Comparison of ENCODE assay signal across 8 cellular contexts in the genomic region with DNA sequence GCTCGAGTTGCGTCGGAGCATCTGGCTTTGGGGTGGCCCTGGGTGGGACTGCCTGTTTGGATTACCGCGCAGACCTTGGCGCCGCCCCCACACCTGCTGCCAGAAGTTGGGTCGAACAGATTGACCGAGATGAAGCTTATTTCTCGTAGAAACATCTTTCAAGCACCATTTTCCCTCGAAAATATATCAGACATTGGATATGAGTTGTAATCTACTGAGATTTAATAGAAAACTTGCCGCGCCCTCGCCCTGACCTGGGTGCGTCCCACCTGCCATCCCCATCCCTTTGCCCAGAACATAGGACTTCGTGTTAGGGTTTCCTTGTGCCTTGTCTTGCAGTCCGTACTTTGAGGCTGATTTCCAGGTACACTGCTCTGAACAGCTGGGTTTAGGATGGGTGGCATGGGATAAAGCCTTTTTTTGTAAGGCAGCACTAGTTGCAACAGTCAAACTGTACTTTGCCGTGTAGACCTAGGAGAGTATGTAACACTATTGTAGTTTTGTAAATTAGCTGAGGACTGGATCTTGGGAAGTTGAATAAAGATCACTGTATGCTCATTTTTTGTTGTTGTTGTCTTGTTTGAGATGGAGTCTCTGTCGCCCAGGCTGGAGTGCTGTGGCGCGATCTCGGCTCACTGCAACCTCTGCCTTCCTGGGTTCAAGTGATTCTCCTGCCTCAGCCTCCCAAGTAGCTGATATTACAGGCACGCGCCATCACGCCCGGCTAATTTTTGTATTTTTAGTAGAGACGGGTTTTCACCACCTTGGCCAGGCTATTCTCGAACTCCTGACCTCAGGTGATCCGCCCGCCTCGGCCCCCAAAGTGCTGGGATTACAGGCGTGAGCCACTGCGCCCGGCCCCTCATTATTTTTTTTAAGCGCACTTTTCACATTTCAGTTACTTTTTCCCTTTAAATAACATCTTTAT. TPM values are rescaled to one million over a fixed set of nuclear protein-coding genes. Genes with fewer than 3 reads are reported as not detected.
DNase-seq lines count a peak whose midpoint lies in the region; ATAC-seq, FAIRE-seq and TF ChIP-seq lines count a peak whose summit lies in the region.

No MANE protein-coding gene starts in this region.

- peak overlapping the region; percentile 99 for H3K4me3 Mint-ChIP-seq in activated CD4-positive, alpha-beta T cell treated with anti-CD3 and anti-CD28 coated beads, Interleukin-2, amount 10 ng/mL, durations not matched to agents 24 days and 14 days

- H3K4me1 Mint-ChIP-seq in activated CD4-positive, alpha-beta T cell treated with anti-CD3 and anti-CD28 coated beads, Interleukin-2, amount 10 ng/mL, durations not matched to agents 24 days and 14 days: peaks cover 35% of the 10 kb centered on the region

- no peak for FAIRE-seq in D721Med (lab: Jason Lieb, UNC)

- H3K27ac ChIP-seq in thoracic aorta: peak overlapping the region; percentile 99 to 100

- H3K27ac Mint-ChIP-seq in activated CD4-positive, alpha-beta T cell treated with anti-CD3 and anti-CD28 coated beads, Interleukin-2, amount 10 ng/mL, durations not matched to agents 24 days and 14 days: peak overlapping the region; percentile 100
- H3K27ac Mint-ChIP-seq in activated naive CD4-positive, alpha-beta T cell treated with anti-CD3 and anti-CD28 coated beads, Interleukin-2, amount 50 U/mL, for 72 hours: peak overlapping the region; percentile 88 to 91

- peaks cover 16% of the 10 kb centered on the region for H3K36me3 Mint-ChIP-seq in activated CD4-positive, alpha-beta T cell treated with anti-CD3 and anti-CD28 coated beads, Interleukin-2, amount 10 ng/mL, durations not matched to agents 24 days and 14 days (ENCODE audit: low read depth)
- H3K36me3 Mint-ChIP-seq in activated naive CD4-positive, alpha-beta T cell treated with anti-CD3 and anti-CD28 coated beads, Interleukin-2, amount 50 U/mL, for 72 hours: peaks cover 7 to 16% of the 10 kb centered on the region in 2 donors

- no peak for TF ChIP-seq CTCF in thoracic aorta (IDR thresholded peaks at IDR 0.05)
- no peak for TF ChIP-seq CTCF in D721Med (IDR thresholded peaks at IDR 0.05; ENCODE audit: insufficient read depth, missing control alignments)

- peaks cover 13 to 22% of the 10 kb centered on the region in 2 donors for H3K4me1 ChIP-seq in thoracic aorta (ENCODE audit: control insufficient read depth in 1 of 2, low read depth in 2 of 2)

- ATAC-seq in activated naive CD4-positive, alpha-beta T cell treated with anti-CD3 and anti-CD28 coated beads, Interleukin-2, amount 50 U/mL, for 72 hours: no peak
- ATAC-seq in left colon (peak; percentile 14), thoracic aorta (ENCODE audit: insufficient number of reproducible peaks, low FRiP score, low read depth) (no peak)

- DNase-seq in activated CD4-positive, alpha-beta T cell treated with anti-CD3 and anti-CD28 coated beads, Interleukin-2, amount 10 ng/mL, durations not matched to agents 24 days and 14 days: no peak
- DNase-seq in activated CD4-positive, alpha-beta T cell treated with anti-CD3 and anti-CD28 coated beads for 4 hours: no peak
- DNase-seq in activated naive CD4-positive, alpha-beta T cell treated with anti-CD3 and anti-CD28 coated beads, Interleukin-2, amount 50 U/mL, for 72 hours (ENCODE audit: low spot score in 2 of 2): no peak
- DNase-seq in left colon (no peak), thoracic aorta (ENCODE audit: low spot score) (no peak), NCI-H2227 treated with DMSO at 0.1 percent for 48 hours (lab: John Stamatoyannopoulos, UW) (no peak), D721Med (ENCODE audit: insufficient read length, low spot score) (no peak)
- DNase-seq in activated CD4-positive, alpha-beta T cell treated with anti-CD3 and anti-CD28 coated beads, Interleukin-2, amount 50 U/mL, for 1 hour: no peak

- no peaks in the 10 kb centered on the region for H3K9me3 Mint-ChIP-seq in activated CD4-positive, alpha-beta T cell treated with anti-CD3 and anti-CD28 coated beads, Interleukin-2, amount 10 ng/mL, durations not matched to agents 24 days and 14 days
- H3K9me3 Mint-ChIP-seq in activated naive CD4-positive, alpha-beta T cell treated with anti-CD3 and anti-CD28 coated beads, Interleukin-2, amount 50 U/mL, for 72 hours: no peaks in the 10 kb centered on the region

- no peaks in the 10 kb centered on the region for H3K36me3 ChIP-seq in thoracic aorta

- intact Hi-C loops in activated CD4-positive, alpha-beta T cell treated with anti-CD3 and anti-CD28 coated beads, Interleukin-2, amount 10 ng/mL, durations not matched to agents 24 days and 14 days (cut with micrococcal nuclease): loop anchor here (1.0 to 5.0 kb wide), 6 partner anchors 10 to 503 kb away; partner anchors contain the start of genes CCM2, MYO1G and TBRG4
- intact Hi-C loops in left colon (cut with DNase I, micrococcal nuclease): no loop called here

- no peaks in the 10 kb centered on the region for H3K9me3 ChIP-seq in thoracic aorta

- H3K27me3 ChIP-seq in thoracic aorta (replicated peaks; ENCODE audit: insufficient read depth): no peaks in the 10 kb centered on the region

- peaks cover 7% of the 10 kb centered on the region for H3K27me3 Mint-ChIP-seq in activated CD4-positive, alpha-beta T cell treated with anti-CD3 and anti-CD28 coated beads, Interleukin-2, amount 10 ng/mL, durations not matched to agents 24 days and 14 days

- H3K4me3 ChIP-seq in thoracic aorta: peak overlapping the region; percentile 100

RNA-seq across cellular contexts. Expression of gene OGDH, which starts 1.0 kb away (rescaled TPM):
- 99.5 and 102 TPM in 2 replicates for total RNA-seq in activated CD4-positive, alpha-beta T cell treated with anti-CD3 and anti-CD28 coated beads, Interleukin-2, amount 10 ng/mL, durations not matched to agents 24 days and 14 days
- 100 to 1,000 TPM in 1 of 2 donors, 10 to 100 TPM in 1; 53.2 to 106 TPM for total RNA-seq in activated naive CD4-positive, alpha-beta T cell treated with anti-CD3 and anti-CD28 coated beads, Interleukin-2, amount 50 U/mL, for 72 hours
- total RNA-seq in left colon: 100 to 1,000 TPM; 174 to 221 TPM
- total RNA-seq in thoracic aorta: 10 to 100 TPM; 80.8 to 99.2 TPM

RNA-seq across cellular contexts. Expression of gene TMED4, which starts 25.4 kb away (rescaled TPM):
- 78.4 and 80.2 TPM in 2 replicates for total RNA-seq in activated CD4-positive, alpha-beta T cell treated with anti-CD3 and anti-CD28 coated beads, Interleukin-2, amount 10 ng/mL, durations not matched to agents 24 days and 14 days
- 100 to 1,000 TPM in 1 of 2 donors, 10 to 100 TPM in 1; 67.1 to 114 TPM for total RNA-seq in activated naive CD4-positive, alpha-beta T cell treated with anti-CD3 and anti-CD28 coated beads, Interleukin-2, amount 50 U/mL, for 72 hours
- total RNA-seq in left colon (10 to 100 TPM; 90.4 to 96.2 TPM), thoracic aorta (100 to 1,000 TPM in 1 of 2 donors, 10 to 100 TPM in 1; 88.2 to 187 TPM)

RNA-seq across cellular contexts. Expression of gene DDX56, which starts 33.7 kb away (rescaled TPM):
- 162 and 172 TPM in 2 replicates for total RNA-seq in activated CD4-positive, alpha-beta T cell treated with anti-CD3 and anti-CD28 coated beads, Interleukin-2, amount 10 ng/mL, durations not matched to agents 24 days and 14 days
- total RNA-seq in activated naive CD4-positive, alpha-beta T cell treated with anti-CD3 and anti-CD28 coated beads, Interleukin-2, amount 50 U/mL, for 72 hours: 10 to 100 TPM; 83.4 to 92.7 TPM
- total RNA-seq in left colon (10 to 100 TPM; 36.5 to 59.2 TPM), thoracic aorta (10 to 100 TPM; 47.4 to 79.2 TPM)
